ENCODE assay signal across 5 cellular contexts in genomic region chr11:88819616-88820015, GRCh38.
"Had no signal": no experiment of that assay in that cellular context is flagged by ENCODE, and none has a peak within 500 bp of the region (broad histone marks: within the 10 kb centered on the region; RNA-seq: fewer than 3 reads in every experiment).

No MANE protein-coding gene starts in this region.

- ATAC-seq: HepG2, K562 had no signal

- DNase-seq: IMR-90, KBM-7, KG1 had no signal
